ENCODE assay signal across 8 cellular contexts in genomic region chr5:131169810-131170539, GRCh38. TPM values are rescaled to one million over a fixed set of nuclear protein-coding genes. Genes with fewer than 3 reads are reported as not detected.
DNase-seq lines count a peak whose midpoint lies in the region; ATAC-seq, FAIRE-seq and TF ChIP-seq lines count a peak whose summit lies in the region.

No MANE protein-coding gene starts in this region.

- peak overlapping the region; percentile 70 for H3K4me2 ChIP-seq in A549
- peak overlapping the region; percentile 82 for H3K4me2 ChIP-seq in mammary epithelial cell (ENCODE audit: insufficient read depth, low read depth, low read length)

- peak overlapping the region; percentile 74 to 84 for H3K27ac ChIP-seq in A549
- H3K27ac ChIP-seq in HEK293 (ENCODE audit: extremely low read depth, low read depth, low read length), result no peak overlapping the region
- H3K27ac ChIP-seq in mammary epithelial cell (ENCODE audit: insufficient read depth, low read depth, low read length), result peak overlapping the region; percentile 63

- TSS peak; percentile 74 for BruUV-seq in mammary epithelial cell (replicated peaks; lab: Mats Ljungman, UMichigan)

- POLR2A ChIA-PET in A549 (lab: Yijun Ruan, JAX) (interaction anchor here (0.7 kb wide), 1 partner anchor 116 kb away, joined by 3 read pairs; no protein-coding TSS in a partner anchor), HEK293 (lab: Yijun Ruan, JAX) (interaction anchor here (0.6 kb wide), 1 partner anchor 144 kb away, joined by 3 read pairs; no protein-coding TSS in a partner anchor)

- no peak for TF ChIP-seq RAD21 in A549 (conservative IDR thresholded peaks at IDR 0.05 in 1 of 2, IDR thresholded peaks at IDR 0.05 in 1 of 2)

- DNase-seq in A549 (ENCODE audit: low read depth in 1 of 2, low spot score in 1 of 2), result no peak
- no peak for DNase-seq in mammary epithelial cell
- no peak for DNase-seq in mucosa of descending colon
- no peak for DNase-seq in HCEC 1CT
- DNase-seq in cortex of kidney (lab: John Stamatoyannopoulos, UW), result no peak

- dilution Hi-C loops in mammary epithelial cell (cut with HindIII; ENCODE audit: low sequenced_read_pairs), result no loop called here

- H3K79me2 ChIP-seq in mammary epithelial cell (ENCODE audit: insufficient read depth, low read length), result peaks cover 9% of the 10 kb centered on the region

- H4K20me1 ChIP-seq in mammary epithelial cell (ENCODE audit: insufficient read depth, low read length), result no peaks in the 10 kb centered on the region

- WGBS in A549 (ENCODE audit: missing lambda C conversion rate), result 44% methylated on average over 16 of the region's 16 CpGs
- WGBS in mammary epithelial cell (ENCODE audit: low coverage, missing lambda C conversion rate), result 32% methylated on average over 16 of the region's 16 CpGs

- peak overlapping the region; percentile 85 for H3K9ac ChIP-seq in mammary epithelial cell (ENCODE audit: insufficient read depth, low read length)

- CTCF ChIA-PET in A549 (lab: Yijun Ruan, JAX), result no interaction called here
- CTCF ChIA-PET in HEK293 (lab: Yijun Ruan, JAX), result no interaction called here
- CTCF ChIA-PET in mammary epithelial cell (lab: Charles Lee; ENCODE audit: low non-redundant PET), result no interaction called here

- no peak for TF ChIP-seq CTCF in A549 (IDR thresholded peaks at IDR 0.05)
- no peak for TF ChIP-seq CTCF in HEK293 (tag by site-specific recombination; IDR thresholded peaks at IDR 0.05)
- no peak for TF ChIP-seq CTCF in mammary epithelial cell (conservative IDR thresholded peaks at IDR 0.05 in 1 of 2, IDR thresholded peaks at IDR 0.05 in 1 of 2; ENCODE audit: extremely low read depth in 1 of 2, insufficient read depth in 1 of 2, low read depth in 1 of 2, low read length in 2 of 2)
- no peak for TF ChIP-seq CTCF in mucosa of descending colon (IDR thresholded peaks at IDR 0.05)

- in situ Hi-C loops in mammary epithelial cell (cut with MboI; ENCODE audit: low sequenced_read_pairs in 2 of 2), result loop anchor here (10.0 to 25.0 kb wide), 3 partner anchors 105 to 217 kb away; no protein-coding TSS in a partner anchor

- peak; percentile 49 for FAIRE-seq in A549 (lab: Jason Lieb, UNC)

- H3K4me1 ChIP-seq in A549, result peaks cover 8% of the 10 kb centered on the region; the same call in 1 of the 3 replicates
- 0 out of 2 replicates have a peak, but pooled peaks cover 3% of the 10 kb centered on the region for H3K4me1 ChIP-seq in HEK293 (ENCODE audit: control insufficient read depth, insufficient read depth, low read length)
- H3K4me1 ChIP-seq in mammary epithelial cell (ENCODE audit: insufficient read depth, low read length), result peaks cover 11% of the 10 kb centered on the region
- peaks cover 12% of the 10 kb centered on the region for H3K4me1 ChIP-seq in mucosa of descending colon (ENCODE audit: low read depth)

- no peaks in the 10 kb centered on the region for H3K27me3 ChIP-seq in mammary epithelial cell (ENCODE audit: insufficient read depth, low read length)

- no peak for ATAC-seq in A549
- no peak for ATAC-seq in mucosa of descending colon
- ATAC-seq in GM18519 (IDR thresholded peaks at IDR 0.05; ENCODE audit: low FRiP score, unreplicated experiment), result no peak
- no peak for ATAC-seq in GM21737 (IDR thresholded peaks at IDR 0.05; ENCODE audit: unreplicated experiment)

- no peak for TF ChIP-seq POLR2A in A549 (IDR thresholded peaks at IDR 0.05; ENCODE audit: low read length)

- no peaks in the 10 kb centered on the region for H3K9me3 ChIP-seq in A549
- no peaks in the 10 kb centered on the region for H3K9me3 ChIP-seq in HEK293 (ENCODE audit: control insufficient read depth, insufficient read depth, low read depth, low read length)
- no peaks in the 10 kb centered on the region for H3K9me3 ChIP-seq in mammary epithelial cell (replicated peaks; ENCODE audit: insufficient read depth, low read length)
- no peaks in the 10 kb centered on the region for H3K9me3 ChIP-seq in mucosa of descending colon

- TF ChIP-seq EP300 in A549 (IDR thresholded peaks at IDR 0.05), result no peak

- H2AFZ ChIP-seq in mammary epithelial cell (ENCODE audit: low read depth, low read length), result peak overlapping the region; percentile 87

- intact Hi-C loops in mammary epithelial cell (cut with micrococcal nuclease) (no loop called here), mucosa of descending colon (cut with DNase I, micrococcal nuclease) (loop anchor here (10.0 kb wide), 2 partner anchors 95 to 215 kb away; partner anchors contain the start of gene CDC42SE2 (in 2 of the 2))

- no peaks in the 10 kb centered on the region for H3K36me3 ChIP-seq in HEK293 (ENCODE audit: control insufficient read depth in 2 of 2, insufficient read depth in 1 of 2, low read length in 2 of 2)
- H3K36me3 ChIP-seq in mammary epithelial cell (ENCODE audit: insufficient read depth, low read length), result no peaks in the 10 kb centered on the region
- H3K36me3 ChIP-seq in mucosa of descending colon (ENCODE audit: low read depth), result no peaks in the 10 kb centered on the region

- H3K4me3 ChIP-seq in A549 (peak overlapping the region; percentile 55), HEK293 (ENCODE audit: low read depth, low read length) (peak overlapping the region; percentile 61), mammary epithelial cell (replicated peaks in 1 of 3; ENCODE audit: insufficient read depth in 1 of 3, low read depth in 2 of 3, low read length in 3 of 3) (peak overlapping the region; percentile 56 to 87 (median 78)), mucosa of descending colon (peak overlapping the region; percentile 43)

TF ChIP-seq in A549, 52 proteins besides CTCF, POLR2A, EP300 and RAD21:
- TF ChIP-seq POLR2AphosphoS2 (conservative IDR thresholded peaks at IDR 0.05; ENCODE audit: low read length), result no peak
- TF ChIP-seq NFE2L2 (conservative IDR thresholded peaks at IDR 0.05; ENCODE audit: low read length), result peak; percentile 61
- peak; percentile 29 for TF ChIP-seq MAFK (IDR thresholded peaks at IDR 0.05; ENCODE audit: partially characterized antibody)
- TF ChIP-seq ZNF302 (CRISPR knock-in tag; IDR thresholded peaks at IDR 0.05), result no peak
- no peak for TF ChIP-seq ATOH8 (CRISPR knock-in tag; IDR thresholded peaks at IDR 0.05; ENCODE audit: low read depth)
- no peak for TF ChIP-seq JUNB (IDR thresholded peaks at IDR 0.05)
- no peak for TF ChIP-seq SREBF2 (IDR thresholded peaks at IDR 0.05)
- TF ChIP-seq CEBPB (IDR thresholded peaks at IDR 0.05), result peak in 1 of 2 experiments; percentile 70; a peak in 1 of 4 replicates
- TF ChIP-seq CHD4 (IDR thresholded peaks at IDR 0.05; ENCODE audit: borderline replicate concordance), result no peak
- no peak for TF ChIP-seq JUN (IDR thresholded peaks at IDR 0.05)
- no peak for TF ChIP-seq CBX2 (IDR thresholded peaks at IDR 0.05; ENCODE audit: borderline replicate concordance, low read depth)
- TF ChIP-seq HOXA7 (CRISPR knock-in tag; IDR thresholded peaks at IDR 0.05), result no peak

TF ChIP-seq in HEK293, 187 proteins besides CTCF, POLR2A, EP300 and RAD21 (continues in another document):
- TF ChIP-seq ZNF513 (tag by site-specific recombination; IDR thresholded peaks at IDR 0.05) (no peak), ZBTB26 (tag by site-specific recombination; optimal IDR thresholded peaks at IDR 0.05) (no peak), ZSCAN30 (tag by site-specific recombination; IDR thresholded peaks at IDR 0.05) (0 out of 2 replicates have a peak, but pooled peaks have one; percentile 37)

RNA-seq across cellular contexts. Expression of gene LYRM7, which starts 0.8 kb away (rescaled TPM):
- 4.6 and 6.2 TPM in 2 replicates for polyA plus RNA-seq in A549 (2011; rRNA removed)
- polyA plus RNA-seq in A549 (2012; cell fraction: cytosol; rRNA removed), result 1.2 and 1.4 TPM in 2 replicates
- 0.26 and 0.69 TPM in 2 replicates for polyA plus RNA-seq in A549 (2012; cell fraction: nucleus; rRNA removed)
- 8.9 to 11.1 TPM (median 9.1 TPM) in 3 replicates for polyA plus RNA-seq in A549 (2017; fragmentation: RNase III; extraction: RNeasy Plus Mini Kit Qiagen cat#74134 plus additional on column Dnase treatment)
- polyA minus RNA-seq in A549 (2011; rRNA and poly(A)+ RNA removed), result 0.88 and 1.5 TPM in 2 replicates
- total RNA-seq in mammary epithelial cell, result 10 to 100 TPM; 10.3 to 11.2 TPM
- 2.7 TPM for polyA plus RNA-seq in mammary epithelial cell
- polyA minus RNA-seq in mammary epithelial cell, result 4.5 TPM
- total RNA-seq in mucosa of descending colon, result 10 to 100 TPM; 11.2 to 12.9 (median 11.7) TPM

RNA-seq across cellular contexts. Expression of gene HINT1, which starts 4.9 kb away (rescaled TPM):
- polyA plus RNA-seq in A549 (2011; rRNA removed), result 873 and 1,252 TPM in 2 replicates
- polyA plus RNA-seq in A549 (2012; cell fraction: cytosol; rRNA removed), result 523 and 606 TPM in 2 replicates
- polyA plus RNA-seq in A549 (2012; cell fraction: nucleus; rRNA removed), result 196 and 221 TPM in 2 replicates
- 806 to 876 TPM (median 832 TPM) in 3 replicates for polyA plus RNA-seq in A549 (2017; fragmentation: RNase III; extraction: RNeasy Plus Mini Kit Qiagen cat#74134 plus additional on column Dnase treatment)
- polyA minus RNA-seq in A549 (2011; rRNA and poly(A)+ RNA removed), result 155 and 215 TPM in 2 replicates
- 100 to 1,000 TPM; 167 to 273 TPM for total RNA-seq in mammary epithelial cell
- 478 TPM for polyA plus RNA-seq in mammary epithelial cell
- polyA minus RNA-seq in mammary epithelial cell, result 74.0 TPM
- 100 to 1,000 TPM; 223 to 289 (median 275) TPM for total RNA-seq in mucosa of descending colon
